In genomic region chr19:18194208-18194530, GRCh38 we compare ENCODE assay signal across 8 cellular contexts. TPM values are rescaled to one million over a fixed set of nuclear protein-coding genes. Genes with fewer than 3 reads are reported as not detected.
DNase-seq lines count a peak whose midpoint lies in the region; ATAC-seq and TF ChIP-seq lines count a peak whose summit lies in the region.

No MANE protein-coding gene starts in this region.

- intact Hi-C loops in dorsolateral prefrontal cortex (cut with DNase I): loop anchor here (5.0 kb wide), 3 partner anchors 37 to 138 kb away; partner anchors contain the start of gene PIK3R2 (in 1 of the 2)

- H3K9me3 Mint-ChIP-seq in CD4-positive, CD25-positive, alpha-beta regulatory T cell: no peaks in the 10 kb centered on the region

- peaks cover 14% of the 10 kb centered on the region for H3K36me3 Mint-ChIP-seq in CD4-positive, CD25-positive, alpha-beta regulatory T cell

- H3K79me2 ChIP-seq in MM.1S (ENCODE audit: low read length): peaks cover 7% of the 10 kb centered on the region

- H3K27ac Mint-ChIP-seq in CD4-positive, CD25-positive, alpha-beta regulatory T cell: peak overlapping the region in 2 of 3 donors; percentile 20 to 87

- H3K27me3 ChIP-seq in CD4-positive, CD25-positive, alpha-beta regulatory T cell (ENCODE audit: control insufficient read depth, insufficient read depth, low read length): no peaks in the 10 kb centered on the region
- no peaks in the 10 kb centered on the region for H3K27me3 ChIP-seq in MM.1S (replicated peaks; ENCODE audit: insufficient read depth, low read length)
- no peaks in the 10 kb centered on the region for H3K27me3 ChIP-seq in dorsolateral prefrontal cortex
- H3K27me3 ChIP-seq in neuron (ENCODE audit: insufficient read depth, low read length): no peaks in the 10 kb centered on the region

- no peak overlapping the region for H3K27ac ChIP-seq in CD4-positive, CD25-positive, alpha-beta regulatory T cell (ENCODE audit: insufficient read depth, low read length, poor library complexity, severe bottlenecking)
- H3K27ac ChIP-seq in MM.1S (ENCODE audit: low read length) (no peak overlapping the region), dorsolateral prefrontal cortex (peak overlapping the region in 7 of 59 donors; percentile 3 to 85 (median 64))

- no peak for ATAC-seq in CD4-positive, CD25-positive, alpha-beta regulatory T cell (ENCODE audit: low read depth in 2 of 2)
- ATAC-seq in HG03175 (IDR thresholded peaks at IDR 0.05; ENCODE audit: unreplicated experiment): no peak

- H3K4me1 Mint-ChIP-seq in CD4-positive, CD25-positive, alpha-beta regulatory T cell: peaks cover 4 to 29% (median 10%) of the 10 kb centered on the region in 4 donors

- no peaks in the 10 kb centered on the region for H3K9me2 ChIP-seq in MM.1S (replicated peaks; ENCODE audit: insufficient read depth, low read length)

- H3K27me3 Mint-ChIP-seq in CD4-positive, CD25-positive, alpha-beta regulatory T cell: peaks cover 4% of the 10 kb centered on the region

- H3K9me3 ChIP-seq in CD4-positive, CD25-positive, alpha-beta regulatory T cell (ENCODE audit: control insufficient read depth in 2 of 2, low read length in 2 of 2): no peaks in the 10 kb centered on the region
- H3K9me3 ChIP-seq in MM.1S (replicated peaks; ENCODE audit: insufficient read depth, low read length) (no peaks in the 10 kb centered on the region), neuron (ENCODE audit: low read length) (no peaks in the 10 kb centered on the region)

- TF ChIP-seq CTCF in MM.1S (IDR thresholded peaks at IDR 0.05; ENCODE audit: low read length) (no peak), dorsolateral prefrontal cortex (IDR thresholded peaks at IDR 0.05 in 54 of 56, conservative IDR thresholded peaks at IDR 0.05 in 2 of 56; ENCODE audit: low read depth in 1 of 56, partially characterized antibody in 56 of 56) (no peak)

- no peak for DNase-seq in CD4-positive, CD25-positive, alpha-beta regulatory T cell
- DNase-seq in MM.1S: no peak
- DNase-seq in dorsolateral prefrontal cortex: no peak
- DNase-seq in NCI-H2107 (lab: John Stamatoyannopoulos, UW): no peak
- DNase-seq in SIG-M5 (lab: John Stamatoyannopoulos, UW): no peak
- no peak for DNase-seq in C1 segment of cervical spinal cord (lab: John Stamatoyannopoulos, UW)

- H3K4me2 ChIP-seq in MM.1S (ENCODE audit: low read depth, low read length): peak overlapping the region; percentile 98

- H3K4me3 Mint-ChIP-seq in CD4-positive, CD25-positive, alpha-beta regulatory T cell: peak overlapping the region; percentile 85 to 95 (median 88)

- H3K4me1 ChIP-seq in CD4-positive, CD25-positive, alpha-beta regulatory T cell (ENCODE audit: control insufficient read depth, insufficient read depth, low read length, poor library complexity, severe bottlenecking): peaks cover 24% of the 10 kb centered on the region
- H3K4me1 ChIP-seq in MM.1S (ENCODE audit: low read length) (peaks cover 8% of the 10 kb centered on the region; the same call in 1 of the 2 replicates), neuron (ENCODE audit: insufficient read depth, low read length) (peaks cover 14% of the 10 kb centered on the region)

- H3F3A ChIP-seq in MM.1S (ENCODE audit: insufficient read depth, low read length): peaks cover 11% of the 10 kb centered on the region

- H2AFZ ChIP-seq in MM.1S (ENCODE audit: low read length) (no peak overlapping the region), neuron (ENCODE audit: low read depth, low read length) (no peak overlapping the region)

- H3K4me3 ChIP-seq in CD4-positive, CD25-positive, alpha-beta regulatory T cell (ENCODE audit: low read depth, low read length): no peak overlapping the region
- H3K4me3 ChIP-seq in MM.1S (ENCODE audit: low read length) (peak overlapping the region; percentile 90), dorsolateral prefrontal cortex (peak overlapping the region in 51 of 59 donors; percentile 66 to 98 (median 87)), neuron (ENCODE audit: low read length) (peak overlapping the region; percentile 93)

- H4K20me1 ChIP-seq in MM.1S (ENCODE audit: insufficient read depth, low read length): no peaks in the 10 kb centered on the region

- H3K36me3 ChIP-seq in CD4-positive, CD25-positive, alpha-beta regulatory T cell (ENCODE audit: control insufficient read depth, insufficient read depth, low read length): peaks cover 3% of the 10 kb centered on the region
- no peaks in the 10 kb centered on the region for H3K36me3 ChIP-seq in MM.1S (replicated peaks; ENCODE audit: insufficient read depth, low read length)
- H3K36me3 ChIP-seq in neuron (ENCODE audit: insufficient read depth, low read length): peaks cover 25% of the 10 kb centered on the region

- H3K9ac ChIP-seq in MM.1S (ENCODE audit: low read length): no peak overlapping the region; the same call in 1 of the 2 replicates

RNA-seq across cellular contexts. Expression of gene MPV17L2, which starts 1.2 kb away (rescaled TPM):
- total RNA-seq in CD4-positive, CD25-positive, alpha-beta regulatory T cell: 5.5 TPM
- polyA plus RNA-seq in CD4-positive, CD25-positive, alpha-beta regulatory T cell: 10 to 100 TPM; 11.3 to 20.8 (median 13.9) TPM
- total RNA-seq in dorsolateral prefrontal cortex: 10 to 100 TPM in 12 of 120 experiments, 1 to 10 TPM in 108; 3.8 to 12.2 (median 7.5) TPM

RNA-seq across cellular contexts. Expression of gene RAB3A, which starts 9.7 kb away (rescaled TPM):
- total RNA-seq in CD4-positive, CD25-positive, alpha-beta regulatory T cell: 5.1 TPM
- polyA plus RNA-seq in CD4-positive, CD25-positive, alpha-beta regulatory T cell: 1 to 10 TPM in 2 of 4 donors, under 1 TPM in 2; 0.87 to 1.6 (median 1.2) TPM
- 100 to 1,000 TPM; 110 to 560 (median 402) TPM for total RNA-seq in dorsolateral prefrontal cortex

RNA-seq across cellular contexts. Expression of gene IFI30, which starts 20.6 kb away (rescaled TPM):
- total RNA-seq in CD4-positive, CD25-positive, alpha-beta regulatory T cell: 2.3 TPM
- polyA plus RNA-seq in CD4-positive, CD25-positive, alpha-beta regulatory T cell: 10 to 100 TPM in 2 of 4 donors, 1 to 10 TPM in 2; 7.1 to 17.8 (median 9.7) TPM
- 10 to 100 TPM in 35 of 120 experiments, 1 to 10 TPM in 68, under 1 TPM in 9, not detected in 8; 0.30 to 75.4 (median 7.3) TPM for total RNA-seq in dorsolateral prefrontal cortex

RNA-seq across cellular contexts. Expression of gene PDE4C, which starts 32.1 kb away (rescaled TPM):
- not detected for total RNA-seq in CD4-positive, CD25-positive, alpha-beta regulatory T cell
- polyA plus RNA-seq in CD4-positive, CD25-positive, alpha-beta regulatory T cell: not detected
- 10 to 100 TPM in 12 of 120 experiments, 1 to 10 TPM in 107, under 1 TPM in 1; 0.81 to 14.6 (median 4.8) TPM for total RNA-seq in dorsolateral prefrontal cortex

RNA-seq across cellular contexts. Expression of gene PIK3R2, which starts 41.2 kb away (rescaled TPM):
- 9.4 TPM for total RNA-seq in CD4-positive, CD25-positive, alpha-beta regulatory T cell
- polyA plus RNA-seq in CD4-positive, CD25-positive, alpha-beta regulatory T cell: 1 to 10 TPM in 2 of 4 donors, under 1 TPM in 2; 0.42 to 3.6 (median 2.0) TPM
- 10 to 100 TPM; 32.9 to 92.3 (median 63.4) TPM for total RNA-seq in dorsolateral prefrontal cortex

Comparison
In these comparisons a context has a peak if more than half of its experiments do, and no peak if none do; other contexts are left out.
1. RNA of gene RAB3A, which starts 9.7 kb away (total RNA-seq): 110 to 560 TPM in dorsolateral prefrontal cortex; 5.1 TPM in CD4-positive, CD25-positive, alpha-beta regulatory T cell (single experiment); every median in the first group is over 10 times any median in the second.